16 cellular contexts compared by ENCODE assay signal in the genomic region with DNA sequence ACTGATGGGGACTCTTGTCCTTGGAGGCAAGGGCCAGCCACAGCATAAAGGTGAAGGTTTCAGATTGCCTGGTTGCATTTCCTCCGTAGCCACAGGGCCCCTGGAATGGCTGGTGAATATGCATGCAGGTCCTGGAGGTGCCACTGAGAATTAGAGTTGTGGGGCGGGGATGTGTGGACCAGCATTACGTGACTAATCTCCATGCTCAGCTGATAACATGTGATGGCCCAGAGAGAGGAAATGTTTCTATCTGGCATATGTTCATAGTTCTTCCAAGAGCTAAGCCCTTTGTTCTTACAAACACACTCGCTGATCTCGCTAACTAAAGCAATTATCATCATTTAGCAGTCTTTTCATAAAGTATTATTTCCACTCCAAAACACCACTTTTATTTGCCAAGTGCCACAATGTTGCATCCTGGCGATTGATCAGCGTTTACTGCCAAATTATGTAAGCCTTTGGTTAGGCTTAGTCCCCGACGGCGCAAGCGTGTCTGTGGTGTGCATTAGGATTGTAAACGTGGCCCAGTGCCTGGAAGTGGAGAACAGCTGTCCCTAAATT. TPM values are rescaled to one million over a fixed set of nuclear protein-coding genes. Genes with fewer than 3 reads are reported as not detected.
DNase-seq lines count a peak whose midpoint lies in the region; ATAC-seq and TF ChIP-seq lines count a peak whose summit lies in the region.
"Had no signal": no experiment of that assay in that cellular context is flagged by ENCODE, and none has a peak within 500 bp of the region (broad histone marks: within the 10 kb centered on the region; RNA-seq: fewer than 3 reads in every experiment).

No MANE protein-coding gene starts in this region.

- H3K9me3 Mint-ChIP-seq in brain, result peaks cover 0 to 2% (median 0%) of the 10 kb centered on the region in 5 experiments
- H3K9me3 Mint-ChIP-seq: activated CD4-positive, alpha-beta memory T cell treated with anti-CD3 and anti-CD28 coated beads, Interleukin-2, amount 10 ng/mL, durations not matched to agents 7 days and 5 days had no signal

- peaks cover 71% of the 10 kb centered on the region for H3K4me1 Mint-ChIP-seq in brain
- H3K4me1 Mint-ChIP-seq: activated CD4-positive, alpha-beta memory T cell treated with anti-CD3 and anti-CD28 coated beads, Interleukin-2, amount 10 ng/mL, durations not matched to agents 7 days and 5 days had no signal

- 60 to 61% methylated on average over 10 to 12 of the region's 12 CpGs for WGBS in testis, 2 donors

- peaks cover 14% of the 10 kb centered on the region for H3K4me1 ChIP-seq in testis

- H3K4me3 Mint-ChIP-seq in brain, result peak overlapping the region; percentile 41 to 71 (median 55)
- H3K4me3 Mint-ChIP-seq: activated CD4-positive, alpha-beta memory T cell treated with anti-CD3 and anti-CD28 coated beads, Interleukin-2, amount 10 ng/mL, durations not matched to agents 7 days and 5 days had no signal

- ATAC-seq in HG03354 (IDR thresholded peaks at IDR 0.05; ENCODE audit: poor library complexity, severe bottlenecking, unreplicated experiment) (no peak), GM21529 (IDR thresholded peaks at IDR 0.05; ENCODE audit: unreplicated experiment) (no peak)
- ATAC-seq: HCT116 had no signal

- no peaks in the 10 kb centered on the region for H3K36me3 ChIP-seq in testis (ENCODE audit: low read depth, missing control alignments)

- in situ Hi-C loops in ACHN (cut with HindIII; ENCODE audit: low pct_ligation_motif_present, low pct_unique_long_range_greater_than_20kb, low sequenced_read_pairs), result no loop called here

- H3K27ac ChIP-seq in testis, result no peak overlapping the region
- H3K27ac ChIP-seq: HL-60 had no signal

- H3K9me3 ChIP-seq in testis, result no peaks in the 10 kb centered on the region

- H3K36me3 Mint-ChIP-seq in brain, result no peaks in the 10 kb centered on the region

- TF ChIP-seq CTCF in brain (conservative IDR thresholded peaks at IDR 0.05), result no peak
- TF ChIP-seq CTCF in testis (IDR thresholded peaks at IDR 0.05), result no peak

- H3K4me3 ChIP-seq in testis, result no peak overlapping the region

- peak overlapping the region in 4 of 5 experiments; percentile 84 to 97 (median 92) for H3K27ac Mint-ChIP-seq in brain
- H3K27ac Mint-ChIP-seq: activated CD4-positive, alpha-beta memory T cell treated with anti-CD3 and anti-CD28 coated beads, Interleukin-2, amount 10 ng/mL, durations not matched to agents 7 days and 5 days had no signal

- peaks cover 10% of the 10 kb centered on the region for H3K27me3 Mint-ChIP-seq in brain

- DNase-seq in SHP77 (lab: John Stamatoyannopoulos, UW), result peak; percentile 9 to 13
- no peak for DNase-seq in SHP77 treated with DMSO at 0.1 percent for 48 hours (lab: John Stamatoyannopoulos, UW)
- peak; percentile 60 for DNase-seq in iPS DF 19.7 (ENCODE audit: low read depth, low spot score)
- peak; percentile 33 for DNase-seq in testis
- DNase-seq in ACHN, result no peak
- DNase-seq: activated CD4-positive, alpha-beta memory T cell treated with anti-CD3 and anti-CD28 coated beads, Interleukin-2, amount 10 ng/mL, durations not matched to agents 7 days and 5 days; amniotic stem cell; NCI-H2107; stimulated activated CD4-positive, alpha-beta T cell treated with anti-CD3 and anti-CD28 coated beads, Interleukin-12 subunit alpha, Interleukin-12 subunit beta, amount 100 ng/mL, for 4 hours; stimulated activated naive CD4-positive, alpha-beta T cell; SW 1271 had no signal

- intact Hi-C loops in testis (cut with DNase I; ENCODE audit: low total_unique reads), result no loop called here

- no peak for TF ChIP-seq POLR2A in testis (IDR thresholded peaks at IDR 0.05)

- H3K27me3 ChIP-seq in testis, result no peaks in the 10 kb centered on the region

RNA-seq across cellular contexts. Expression of a gene that starts 55.9 kb away (rescaled TPM):
- polyA plus RNA-seq in brain (ENCODE audit: insufficient read depth, low read depth, low replicate concordance) (9.1 TPM), testis (ENCODE audit: insufficient read depth, low read depth, low replicate concordance) (21.0 TPM)
- total RNA-seq in testis, result 10 to 100 TPM; 29.2 to 40.2 TPM
- total RNA-seq: activated CD4-positive, alpha-beta memory T cell treated with anti-CD3 and anti-CD28 coated beads, Interleukin-2, amount 10 ng/mL, durations not matched to agents 7 days and 5 days had no signal

Comparison
In these comparisons a context has a peak if more than half of its experiments do, and no peak if none do; other contexts are left out.
1. DNase-seq: peak in SHP77 (2 of 2), iPS DF 19.7 (single experiment) and testis (single experiment); none in SHP77 treated with DMSO at 0.1 percent for 48 hours (single experiment) and ACHN (single experiment).